14 cellular contexts compared by ENCODE assay signal in genomic region chr9:122016789-122017188, GRCh38.
DNase-seq lines count a peak whose midpoint lies in the region; ATAC-seq and TF ChIP-seq lines count a peak whose summit lies in the region.
"Had no signal": no experiment of that assay in that cellular context is flagged by ENCODE, and none has a peak within 500 bp of the region (broad histone marks: within the 10 kb centered on the region; RNA-seq: fewer than 3 reads in every experiment).

No MANE protein-coding gene starts in this region.

- peaks cover 4% of the 10 kb centered on the region for H3K36me3 Mint-ChIP-seq in glutamatergic neuron (ENCODE audit: unreplicated experiment)
- H3K36me3 Mint-ChIP-seq in activated naive CD4-positive, alpha-beta T cell treated with anti-CD3 and anti-CD28 coated beads, Interleukin-2, amount 50 U/mL, for 72 hours: peaks cover 0 to 5% of the 10 kb centered on the region in 2 donors

- peak overlapping the region; percentile 89 for H3K27ac Mint-ChIP-seq in glutamatergic neuron (ENCODE audit: unreplicated experiment)
- H3K27ac Mint-ChIP-seq in activated naive CD4-positive, alpha-beta T cell treated with anti-CD3 and anti-CD28 coated beads, Interleukin-2, amount 50 U/mL, for 72 hours: no peak overlapping the region
- H3K27ac Mint-ChIP-seq: T-helper 1 cell treated with Interleukin-12 subunit alpha and Interleukin-12 subunit beta and Interleukin-4 antibody, amounts not matched to agents 30 μg/mL and 1 μg/mL, for 36 hours had no signal

- no peaks in the 10 kb centered on the region for H3K4me1 ChIP-seq in SK-N-SH (ENCODE audit: control insufficient read depth in 1 of 2, insufficient read depth in 2 of 2, low read depth in 1 of 2, low read length in 1 of 2)

- POLR2A ChIA-PET in SK-N-SH (lab: Yijun Ruan, JAX) (no interaction called here), RWPE1 (lab: Yijun Ruan, JAX; ENCODE audit: low non-redundant PET) (no interaction called here)

- CTCF ChIA-PET in SK-N-SH (lab: Yijun Ruan, JAX): interaction anchor here (1.0 to 1.5 kb wide), 2 partner anchors 11 to 17 kb away, joined by 3 to 5 read pairs; no protein-coding TSS in a partner anchor
- CTCF ChIA-PET in RWPE1 (lab: Yijun Ruan, JAX): interaction anchor here (1.0 kb wide), 1 partner anchor 281 kb away, joined by 3 read pairs; no protein-coding TSS in a partner anchor

- no peak overlapping the region for H3K9ac ChIP-seq in SK-N-SH

- no peak overlapping the region for H3K27ac ChIP-seq in SK-N-SH (ENCODE audit: low read depth in 2 of 2, low read length in 1 of 2)
- H3K27ac ChIP-seq in RWPE1: no peak overlapping the region
- H3K27ac ChIP-seq: HL-60, tibial artery had no signal

- H3K79me2 ChIP-seq in SK-N-SH (ENCODE audit: insufficient read depth): no peaks in the 10 kb centered on the region

- 74% methylated on average over 6 of the region's 6 CpGs for WGBS in SK-N-SH (ENCODE audit: low lambda C conversion rate)

- H3K36me3 ChIP-seq in SK-N-SH (replicated peaks in 1 of 2; ENCODE audit: control insufficient read depth in 1 of 2, insufficient read depth in 2 of 2, low read length in 1 of 2): no peaks in the 10 kb centered on the region

- peak overlapping the region; percentile 60 for H3K4me3 Mint-ChIP-seq in glutamatergic neuron (ENCODE audit: unreplicated experiment)
- H3K4me3 Mint-ChIP-seq: T-helper 1 cell treated with Interleukin-12 subunit alpha and Interleukin-12 subunit beta and Interleukin-4 antibody, amounts not matched to agents 30 μg/mL and 1 μg/mL, for 36 hours had no signal

- ATAC-seq in SK-N-SH treated with all-trans-retinoic acid at 6 μM for 48 hours (no peak), HG02970 (IDR thresholded peaks at IDR 0.05; ENCODE audit: low FRiP score, unreplicated experiment) (no peak)
- ATAC-seq in activated naive CD4-positive, alpha-beta T cell treated with anti-CD3 and anti-CD28 coated beads, Interleukin-2, amount 50 U/mL, for 72 hours: no peak

- H3K9me3 Mint-ChIP-seq in glutamatergic neuron (ENCODE audit: unreplicated experiment): peaks cover 10% of the 10 kb centered on the region
- no peaks in the 10 kb centered on the region for H3K9me3 Mint-ChIP-seq in activated naive CD4-positive, alpha-beta T cell treated with anti-CD3 and anti-CD28 coated beads, Interleukin-2, amount 50 U/mL, for 72 hours
- H3K9me3 Mint-ChIP-seq: T-helper 1 cell treated with Interleukin-12 subunit alpha and Interleukin-12 subunit beta and Interleukin-4 antibody, amounts not matched to agents 30 μg/mL and 1 μg/mL, for 36 hours had no signal

- DNase-seq in SK-N-SH (no peak), RWPE1 (ENCODE audit: low spot score) (no peak), glutamatergic neuron (no peak), superior temporal gyrus (ENCODE audit: extremely low spot score) (peak; percentile 76), HK-2 (ENCODE audit: unreplicated experiment) (no peak)
- DNase-seq in activated naive CD4-positive, alpha-beta T cell treated with anti-CD3 and anti-CD28 coated beads, Interleukin-2, amount 50 U/mL, for 72 hours (ENCODE audit: low spot score in 2 of 2): no peak
- DNase-seq: effector memory CD4-positive, alpha-beta T cell; mesendoderm; NCI-H146; tibial artery had no signal

- no peaks in the 10 kb centered on the region for H4K20me1 ChIP-seq in SK-N-SH (ENCODE audit: insufficient read depth)

- H3K27me3 ChIP-seq in SK-N-SH (ENCODE audit: insufficient read depth): no peaks in the 10 kb centered on the region
- H3K27me3 ChIP-seq: tibial artery had no signal

- peaks cover 4% of the 10 kb centered on the region for H3K27me3 Mint-ChIP-seq in glutamatergic neuron (ENCODE audit: unreplicated experiment)

- no peaks in the 10 kb centered on the region for H3F3A ChIP-seq in SK-N-SH (replicated peaks; ENCODE audit: insufficient read depth)

- no peak overlapping the region for H2AFZ ChIP-seq in SK-N-SH (ENCODE audit: low read depth)

- H3K4me2 ChIP-seq in SK-N-SH: no peak overlapping the region

- TF ChIP-seq CTCF in SK-N-SH (IDR thresholded peaks at IDR 0.05) (peak; percentile 47), RWPE1 (conservative IDR thresholded peaks at IDR 0.05; ENCODE audit: low read depth) (peak; percentile 51; the same call in 1 of the 2 replicates), glutamatergic neuron (IDR thresholded peaks at IDR 0.05; ENCODE audit: partially characterized antibody, unreplicated experiment) (no peak)

- TF ChIP-seq EP300 in SK-N-SH (IDR thresholded peaks at IDR 0.05; ENCODE audit: borderline replicate concordance in 1 of 2, low read depth in 1 of 2, low read length in 1 of 2): no peak

- TF ChIP-seq RAD21 in SK-N-SH (IDR thresholded peaks at IDR 0.05; ENCODE audit: low read length): peak; percentile 57

- H3K4me1 Mint-ChIP-seq in glutamatergic neuron (ENCODE audit: low read depth, unreplicated experiment): peaks cover 48% of the 10 kb centered on the region

- H3K4me3 ChIP-seq in SK-N-SH (ENCODE audit: low read depth in 2 of 2, low read length in 1 of 2): no peak overlapping the region
- H3K4me3 ChIP-seq: tibial artery had no signal

- H3K9me2 ChIP-seq in SK-N-SH: no peaks in the 10 kb centered on the region

- H3K9me3 ChIP-seq in SK-N-SH: no peaks in the 10 kb centered on the region
- H3K9me3 ChIP-seq: tibial artery had no signal

TF ChIP-seq in SK-N-SH, 30 proteins besides CTCF, POLR2A, EP300 and RAD21:
- no peak for TF ChIP-seq POLR2AphosphoS5 (IDR thresholded peaks at IDR 0.05; ENCODE audit: low read depth, low read length)
- no peak for TF ChIP-seq TCF12 (IDR thresholded peaks at IDR 0.05)
- peak; percentile 13; the same call in 1 of the 2 replicates for TF ChIP-seq SMC3 (IDR thresholded peaks at IDR 0.05; ENCODE audit: low read depth, low read length)

TF ChIP-seq in SK-N-SH treated with all-trans-retinoic acid at 6 μM for 48 hours, 23 proteins besides CTCF, POLR2A, EP300 and RAD21 (continues in another document):
- TF ChIP-seq ZNF70 (CRISPR knock-in tag; IDR thresholded peaks at IDR 0.05) (no peak), TOX (CRISPR knock-in tag; IDR thresholded peaks at IDR 0.05; ENCODE audit: borderline replicate concordance) (no peak), CSRNP3 (CRISPR knock-in tag; IDR thresholded peaks at IDR 0.05) (no peak), CSDC2 (CRISPR knock-in tag; IDR thresholded peaks at IDR 0.05) (no peak), PATZ1 (CRISPR knock-in tag; IDR thresholded peaks at IDR 0.05; ENCODE audit: borderline replicate concordance) (no peak), ISL1 (CRISPR knock-in tag; IDR thresholded peaks at IDR 0.05) (no peak), RARB (CRISPR knock-in tag; IDR thresholded peaks at IDR 0.05) (no peak), POU6F1 (CRISPR knock-in tag; IDR thresholded peaks at IDR 0.05; ENCODE audit: borderline replicate concordance, low read depth) (no peak), GLIS3 (CRISPR knock-in tag; IDR thresholded peaks at IDR 0.05) (no peak), ZC3H10 (CRISPR knock-in tag; IDR thresholded peaks at IDR 0.05) (no peak), BACH2 (CRISPR knock-in tag; IDR thresholded peaks at IDR 0.05; ENCODE audit: borderline replicate concordance) (no peak)
